ENCODE assay signal across 8 cellular contexts in the genomic region with DNA sequence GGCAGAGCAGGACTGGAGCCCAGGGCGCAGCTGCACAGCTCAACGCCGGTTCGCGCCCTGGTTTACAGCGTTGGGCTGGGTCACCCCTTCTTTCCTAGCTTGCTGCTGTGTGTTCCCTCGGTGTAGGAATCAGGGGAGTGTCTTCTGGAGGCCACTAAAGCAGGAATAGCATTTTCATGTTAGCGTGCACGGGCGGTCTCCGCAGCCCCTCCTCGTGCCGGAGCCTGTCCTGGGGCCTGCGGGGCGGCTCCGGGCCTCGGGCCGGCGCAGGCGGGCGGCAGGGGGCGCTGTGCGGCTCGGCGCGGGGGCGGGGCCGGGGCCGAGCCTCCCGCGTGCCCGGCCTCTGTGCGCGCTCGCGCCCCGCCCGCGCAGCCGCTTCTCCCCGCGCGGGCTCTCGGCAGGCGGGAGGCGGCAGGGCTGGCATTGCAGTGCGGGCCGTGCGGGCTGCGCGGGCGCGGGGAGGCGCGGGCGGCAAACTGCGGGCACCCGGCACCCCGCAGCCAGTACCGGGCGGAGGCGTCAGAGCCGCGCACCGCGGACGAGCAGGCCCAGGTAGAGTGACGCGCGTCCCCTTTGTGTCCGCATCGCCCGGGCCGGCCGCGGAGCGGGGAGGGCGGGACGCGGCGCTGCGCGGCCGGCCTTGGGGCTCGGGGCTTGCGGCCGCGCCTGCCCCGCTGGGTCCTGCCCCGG. TPM values are rescaled to one million over a fixed set of nuclear protein-coding genes. Genes with fewer than 3 reads are reported as not detected.
DNase-seq lines count a peak whose midpoint lies in the region; ATAC-seq and TF ChIP-seq lines count a peak whose summit lies in the region.

A gene with protein sequence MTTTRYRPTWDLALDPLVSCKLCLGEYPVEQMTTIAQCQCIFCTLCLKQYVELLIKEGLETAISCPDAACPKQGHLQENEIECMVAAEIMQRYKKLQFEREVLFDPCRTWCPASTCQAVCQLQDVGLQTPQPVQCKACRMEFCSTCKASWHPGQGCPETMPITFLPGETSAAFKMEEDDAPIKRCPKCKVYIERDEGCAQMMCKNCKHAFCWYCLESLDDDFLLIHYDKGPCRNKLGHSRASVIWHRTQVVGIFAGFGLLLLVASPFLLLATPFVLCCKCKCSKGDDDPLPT (plus strand): TSS at position 342 of the 690 bp plus-strand sequence. CDS start 79,515 bp downstream, outside the sequence.

- H3K36me3 Mint-ChIP-seq in T-helper 1 cell treated with Interleukin-12 subunit alpha and Interleukin-12 subunit beta and Interleukin-4 antibody, amounts not matched to agents 30 μg/mL and 1 μg/mL, for 36 hours (ENCODE audit: low read depth), result peaks cover 21% of the 10 kb centered on the region

- H3K27ac Mint-ChIP-seq in T-helper 1 cell treated with Interleukin-12 subunit alpha and Interleukin-12 subunit beta and Interleukin-4 antibody, amounts not matched to agents 30 μg/mL and 1 μg/mL, for 36 hours, result peak within 1 kb of the TSS; percentile 26

- H3K4me1 Mint-ChIP-seq in T-helper 1 cell treated with Interleukin-12 subunit alpha and Interleukin-12 subunit beta and Interleukin-4 antibody, amounts not matched to agents 30 μg/mL and 1 μg/mL, for 36 hours (ENCODE audit: low read depth), result peaks cover 54% of the 10 kb centered on the region

- H3K27ac ChIP-seq in KOPT-K1 (ENCODE audit: low read depth, low read length, poor library complexity, severe bottlenecking) (peak within 1 kb of the TSS; percentile 76), ascending aorta (no peak within 1 kb of the TSS), gastrocnemius medialis (peak within 1 kb of the TSS; percentile 54 to 76 (median 65))

- TF ChIP-seq CTCF in ascending aorta (IDR thresholded peaks at IDR 0.05) (peak; percentile 27 to 48 (median 36)), gastrocnemius medialis (IDR thresholded peaks at IDR 0.05 in 4 of 5, conservative IDR thresholded peaks at IDR 0.05 in 1 of 5) (peak; percentile 40 to 67 (median 65))

- peaks cover 20% of the 10 kb centered on the region for H3K27me3 Mint-ChIP-seq in T-helper 1 cell treated with Interleukin-12 subunit alpha and Interleukin-12 subunit beta and Interleukin-4 antibody, amounts not matched to agents 30 μg/mL and 1 μg/mL, for 36 hours (ENCODE audit: low read depth)

- H3K4me1 ChIP-seq in ascending aorta (peaks cover 3 to 6% of the 10 kb centered on the region in 2 donors), gastrocnemius medialis (peaks cover 6 to 10% of the 10 kb centered on the region in 2 donors)

- peak within 1 kb of the TSS; percentile 83 to 98 for H3K4me3 ChIP-seq in ascending aorta
- peak within 1 kb of the TSS; percentile 62 to 82 (median 70) for H3K4me3 ChIP-seq in gastrocnemius medialis

- intact Hi-C loops in ascending aorta (cut with DNase I) (loop anchor here (5.0 kb wide), 1 partner anchor 95 kb away; no protein-coding TSS in a partner anchor), gastrocnemius medialis (cut with DNase I; ENCODE audit: low total_unique reads) (loop anchor here (2.0 to 5.0 kb wide), 3 partner anchors 18 to 125 kb away; no protein-coding TSS in a partner anchor)

- in situ Hi-C loops in G401 (cut with HindIII; ENCODE audit: low sequenced_read_pairs) (no loop called here), gastrocnemius medialis (cut with MboI; ENCODE audit: low sequenced_read_pairs in 4 of 4) (no loop called here)

- H3K4me3 Mint-ChIP-seq in T-helper 1 cell treated with Interleukin-12 subunit alpha and Interleukin-12 subunit beta and Interleukin-4 antibody, amounts not matched to agents 30 μg/mL and 1 μg/mL, for 36 hours, result peak within 1 kb of the TSS; percentile 72

- DNase-seq in G401 (ENCODE audit: low spot score), result peak; percentile 74
- peak in 1 of 2 donors; percentile 73 for DNase-seq in ascending aorta (ENCODE audit: low spot score in 2 of 2)
- peak; percentile 69 to 77 for DNase-seq in hippocampal formation (lab: John Stamatoyannopoulos, UW)
- no peak for DNase-seq in gastrocnemius medialis

- no peaks in the 10 kb centered on the region for H3K27me3 ChIP-seq in ascending aorta
- H3K27me3 ChIP-seq in gastrocnemius medialis, result no peaks in the 10 kb centered on the region

- no peaks in the 10 kb centered on the region for H3K9me3 ChIP-seq in KOPT-K1 (ENCODE audit: insufficient read depth, low read length, poor library complexity, severe bottlenecking)
- H3K9me3 ChIP-seq in ascending aorta, result no peaks in the 10 kb centered on the region
- H3K9me3 ChIP-seq in gastrocnemius medialis, result no peaks in the 10 kb centered on the region

- H3K9me3 Mint-ChIP-seq in T-helper 1 cell treated with Interleukin-12 subunit alpha and Interleukin-12 subunit beta and Interleukin-4 antibody, amounts not matched to agents 30 μg/mL and 1 μg/mL, for 36 hours, result no peaks in the 10 kb centered on the region

- ATAC-seq in GM21723 (IDR thresholded peaks at IDR 0.05; ENCODE audit: unreplicated experiment), result peak; percentile 88
- peak; percentile 90 to 91 for ATAC-seq in gastrocnemius medialis
- ATAC-seq in GM18870 (IDR thresholded peaks at IDR 0.05; ENCODE audit: unreplicated experiment), result no peak

- peaks cover 9% of the 10 kb centered on the region for H3K36me3 ChIP-seq in KOPT-K1 (ENCODE audit: insufficient read depth, low read length)
- H3K36me3 ChIP-seq in ascending aorta, result no peaks in the 10 kb centered on the region
- H3K36me3 ChIP-seq in gastrocnemius medialis, result no peaks in the 10 kb centered on the region

- TF ChIP-seq POLR2A in gastrocnemius medialis (IDR thresholded peaks at IDR 0.05), result peak; percentile 63 to 69

RNA-seq across cellular contexts. Expression of the gene that starts here (rescaled TPM):
- total RNA-seq in G401 (2014; rRNA removed; shearing (Covaris generic)), result 3.3 and 13.4 TPM in 2 replicates
- 1.8 TPM for total RNA-seq in ascending aorta
- total RNA-seq in gastrocnemius medialis, result 10 to 100 TPM in 2 of 4 donors, 1 to 10 TPM in 2; 4.9 to 16.2 (median 10.2) TPM

Comparison
In these comparisons a context has a peak if more than half of its experiments do, and no peak if none do; other contexts are left out.
1. DNase-seq: peak in G401 (single experiment) and hippocampal formation (2 of 2); none in gastrocnemius medialis (0 of 2).
2. H3K27ac ChIP-seq: peak in KOPT-K1 (single experiment) and gastrocnemius medialis (4 of 4); none in ascending aorta (0 of 2).